1 cellular context compared by ENCODE assay signal in genomic region chr6:43021270-43022047, GRCh38.
TF ChIP-seq lines count a peak whose summit lies in the region.

A gene with protein sequence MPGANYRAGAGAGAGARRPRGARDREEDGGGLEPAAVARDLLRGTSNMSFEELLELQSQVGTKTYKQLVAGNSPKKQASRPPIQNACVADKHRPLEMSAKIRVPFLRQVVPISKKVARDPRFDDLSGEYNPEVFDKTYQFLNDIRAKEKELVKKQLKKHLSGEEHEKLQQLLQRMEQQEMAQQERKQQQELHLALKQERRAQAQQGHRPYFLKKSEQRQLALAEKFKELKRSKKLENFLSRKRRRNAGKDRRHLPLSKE (plus strand): TSS chr6:43021623. CDS start chr6:43021655, 32 bp downstream.

TF ChIP-seq in K562, 482 proteins besides CTCF, POLR2A, EP300 and RAD21 (continued from another document and continues in another):
- TF ChIP-seq BCLAF1 (IDR thresholded peaks at IDR 0.05; ENCODE audit: borderline replicate concordance in 1 of 2, control insufficient read depth in 1 of 2, low read depth in 2 of 2, low read length in 1 of 2) (no peak), CBX2 (IDR thresholded peaks at IDR 0.05; ENCODE audit: insufficient read depth, low read length, poor library complexity, severe bottlenecking) (no peak), POLR2B (IDR thresholded peaks at IDR 0.05; ENCODE audit: low read depth, partially characterized antibody) (peak; percentile 47), CCAR2 (IDR thresholded peaks at IDR 0.05; ENCODE audit: low read depth, low read length) (no peak), CCNT2 (IDR thresholded peaks at IDR 0.05; ENCODE audit: borderline replicate concordance, extremely low read depth, insufficient read length, low read depth, low read length) (peak; percentile 77), DPF2 (IDR thresholded peaks at IDR 0.05) (peak; percentile 16; the same call in 1 of the 2 replicates), MTA1 (IDR thresholded peaks at IDR 0.05; ENCODE audit: borderline replicate concordance) (0 out of 2 replicates have a peak, but pooled peaks have one; percentile 4), ZNF280B (CRISPR knock-in tag; IDR thresholded peaks at IDR 0.05) (0 out of 2 replicates have a peak, but pooled peaks have one; percentile 22), E2F3 (CRISPR knock-in tag; IDR thresholded peaks at IDR 0.05) (no peak), RFX7 (CRISPR knock-in tag; IDR thresholded peaks at IDR 0.05) (no peak), RBM22 (IDR thresholded peaks at IDR 0.05; ENCODE audit: low read depth, low read length, poor library complexity, severe bottlenecking) (no peak), RBFOX2 (IDR thresholded peaks at IDR 0.05; ENCODE audit: low read depth, low read length) (peak; percentile 92), ZNF12 (CRISPR knock-in tag; IDR thresholded peaks at IDR 0.05) (no peak), ZNF79 (CRISPR knock-in tag; IDR thresholded peaks at IDR 0.05; ENCODE audit: low read depth) (no peak), SMAD1 (IDR thresholded peaks at IDR 0.05; ENCODE audit: low read depth, low read length, partially characterized antibody) (peak; percentile 50), ZNF354B (CRISPR knock-in tag; IDR thresholded peaks at IDR 0.05) (no peak), RFX1 (IDR thresholded peaks at IDR 0.05) (no peak), RBM14 (IDR thresholded peaks at IDR 0.05; ENCODE audit: borderline replicate concordance, insufficient read depth, low read depth, low read length) (no peak), DNMT1 (IDR thresholded peaks at IDR 0.05) (no peak), RBM15 (IDR thresholded peaks at IDR 0.05; ENCODE audit: insufficient read depth, low read length) (no peak), FOXK1 (CRISPR knock-in tag; IDR thresholded peaks at IDR 0.05; ENCODE audit: borderline replicate concordance) (no peak), MEIS2 (IDR thresholded peaks at IDR 0.05; ENCODE audit: partially characterized antibody) (peak; percentile 62), ZNF124 (CRISPR knock-in tag; IDR thresholded peaks at IDR 0.05) (no peak), BHLHE40 (IDR thresholded peaks at IDR 0.05; ENCODE audit: low read length) (no peak), MBD2 (IDR thresholded peaks at IDR 0.05; ENCODE audit: borderline replicate concordance, low read depth) (peak; percentile 61), RHOXF2B (CRISPR knock-in tag; conservative IDR thresholded peaks at IDR 0.05) (peak; percentile 84; the same call in 1 of the 2 replicates), NRF1 (conservative IDR thresholded peaks at IDR 0.05 in 1 of 2, IDR thresholded peaks at IDR 0.05 in 1 of 2) (peak; percentile 56 to 68; a peak in 3 of 4 replicates), GATA2 (CRISPR knock-in tag; IDR thresholded peaks at IDR 0.05) (no peak), SAP30 (IDR thresholded peaks at IDR 0.05; ENCODE audit: borderline replicate concordance, insufficient read depth, low read depth, low read length, poor library complexity, severe bottlenecking) (peak; percentile 82), STAT5B (CRISPR knock-in tag; IDR thresholded peaks at IDR 0.05) (no peak), ZNF695 (CRISPR knock-in tag; IDR thresholded peaks at IDR 0.05) (no peak), POLR2H (tag; IDR thresholded peaks at IDR 0.05; ENCODE audit: low read depth) (peak; percentile 46; the same call in 1 of the 2 replicates), CHD2 (IDR thresholded peaks at IDR 0.05; ENCODE audit: low read depth, low read length) (no peak), RB1 (IDR thresholded peaks at IDR 0.05; ENCODE audit: low read depth) (peak; percentile 64; the same call in 1 of the 2 replicates), ZFP91 (CRISPR knock-in tag; IDR thresholded peaks at IDR 0.05) (no peak), SMAD3 (CRISPR knock-in tag; conservative IDR thresholded peaks at IDR 0.05) (no peak), MCM5 (IDR thresholded peaks at IDR 0.05; ENCODE audit: low read depth) (no peak), ZBED1 (IDR thresholded peaks at IDR 0.05) (peak; percentile 62; the same call in 1 of the 2 replicates), HMG20B (CRISPR knock-in tag; IDR thresholded peaks at IDR 0.05) (no peak), JUNB (CRISPR knock-in tag; conservative IDR thresholded peaks at IDR 0.05) (no peak), ZNF165 (CRISPR knock-in tag; IDR thresholded peaks at IDR 0.05; ENCODE audit: borderline replicate concordance) (no peak), SRSF1 (IDR thresholded peaks at IDR 0.05; ENCODE audit: low read depth, low read length) (no peak), DMBX1 (CRISPR knock-in tag; IDR thresholded peaks at IDR 0.05; ENCODE audit: borderline replicate concordance) (peak; percentile 58; the same call in 1 of the 2 replicates), NR2F6 (CRISPR knock-in tag; IDR thresholded peaks at IDR 0.05) (no peak), ZNF316 (IDR thresholded peaks at IDR 0.05) (no peak), ZKSCAN3 (CRISPR knock-in tag; IDR thresholded peaks at IDR 0.05) (no peak), KLF6 (CRISPR knock-in tag; IDR thresholded peaks at IDR 0.05; ENCODE audit: borderline replicate concordance) (no peak), WHSC1 (IDR thresholded peaks at IDR 0.05; ENCODE audit: low read length) (no peak)
- TF ChIP-seq, protein P1, sequence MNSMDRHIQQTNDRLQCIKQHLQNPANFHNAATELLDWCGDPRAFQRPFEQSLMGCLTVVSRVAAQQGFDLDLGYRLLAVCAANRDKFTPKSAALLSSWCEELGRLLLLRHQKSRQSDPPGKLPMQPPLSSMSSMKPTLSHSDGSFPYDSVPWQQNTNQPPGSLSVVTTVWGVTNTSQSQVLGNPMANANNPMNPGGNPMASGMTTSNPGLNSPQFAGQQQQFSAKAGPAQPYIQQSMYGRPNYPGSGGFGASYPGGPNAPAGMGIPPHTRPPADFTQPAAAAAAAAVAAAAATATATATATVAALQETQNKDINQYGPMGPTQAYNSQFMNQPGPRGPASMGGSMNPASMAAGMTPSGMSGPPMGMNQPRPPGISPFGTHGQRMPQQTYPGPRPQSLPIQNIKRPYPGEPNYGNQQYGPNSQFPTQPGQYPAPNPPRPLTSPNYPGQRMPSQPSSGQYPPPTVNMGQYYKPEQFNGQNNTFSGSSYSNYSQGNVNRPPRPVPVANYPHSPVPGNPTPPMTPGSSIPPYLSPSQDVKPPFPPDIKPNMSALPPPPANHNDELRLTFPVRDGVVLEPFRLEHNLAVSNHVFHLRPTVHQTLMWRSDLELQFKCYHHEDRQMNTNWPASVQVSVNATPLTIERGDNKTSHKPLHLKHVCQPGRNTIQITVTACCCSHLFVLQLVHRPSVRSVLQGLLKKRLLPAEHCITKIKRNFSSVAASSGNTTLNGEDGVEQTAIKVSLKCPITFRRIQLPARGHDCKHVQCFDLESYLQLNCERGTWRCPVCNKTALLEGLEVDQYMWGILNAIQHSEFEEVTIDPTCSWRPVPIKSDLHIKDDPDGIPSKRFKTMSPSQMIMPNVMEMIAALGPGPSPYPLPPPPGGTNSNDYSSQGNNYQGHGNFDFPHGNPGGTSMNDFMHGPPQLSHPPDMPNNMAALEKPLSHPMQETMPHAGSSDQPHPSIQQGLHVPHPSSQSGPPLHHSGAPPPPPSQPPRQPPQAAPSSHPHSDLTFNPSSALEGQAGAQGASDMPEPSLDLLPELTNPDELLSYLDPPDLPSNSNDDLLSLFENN (IDR thresholded peaks at IDR 0.05; ENCODE audit: low read depth in 2 of 2, low read length in 2 of 2), result 0 out of 4 replicates have a peak, but pooled peaks of 1 of the 2 experiments have one; percentile 51
- TF ChIP-seq, protein P2, sequence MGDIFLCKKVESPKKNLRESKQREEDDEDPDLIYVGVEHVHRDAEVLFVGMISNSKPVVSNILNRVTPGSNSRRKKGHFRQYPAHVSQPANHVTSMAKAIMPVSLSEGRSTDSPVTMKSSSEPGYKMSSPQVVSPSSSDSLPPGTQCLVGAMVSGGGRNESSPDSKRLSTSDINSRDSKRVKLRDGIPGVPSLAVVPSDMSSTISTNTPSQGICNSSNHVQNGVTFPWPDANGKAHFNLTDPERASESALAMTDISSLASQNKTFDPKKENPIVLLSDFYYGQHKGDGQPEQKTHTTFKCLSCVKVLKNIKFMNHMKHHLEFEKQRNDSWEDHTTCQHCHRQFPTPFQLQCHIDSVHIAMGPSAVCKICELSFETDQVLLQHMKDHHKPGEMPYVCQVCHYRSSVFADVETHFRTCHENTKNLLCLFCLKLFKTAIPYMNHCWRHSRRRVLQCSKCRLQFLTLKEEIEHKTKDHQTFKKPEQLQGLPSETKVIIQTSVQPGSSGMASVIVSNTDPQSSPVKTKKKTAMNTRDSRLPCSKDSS (IDR thresholded peaks at IDR 0.05; ENCODE audit: low read depth, partially characterized antibody), result no peak
- TF ChIP-seq, protein P3, sequence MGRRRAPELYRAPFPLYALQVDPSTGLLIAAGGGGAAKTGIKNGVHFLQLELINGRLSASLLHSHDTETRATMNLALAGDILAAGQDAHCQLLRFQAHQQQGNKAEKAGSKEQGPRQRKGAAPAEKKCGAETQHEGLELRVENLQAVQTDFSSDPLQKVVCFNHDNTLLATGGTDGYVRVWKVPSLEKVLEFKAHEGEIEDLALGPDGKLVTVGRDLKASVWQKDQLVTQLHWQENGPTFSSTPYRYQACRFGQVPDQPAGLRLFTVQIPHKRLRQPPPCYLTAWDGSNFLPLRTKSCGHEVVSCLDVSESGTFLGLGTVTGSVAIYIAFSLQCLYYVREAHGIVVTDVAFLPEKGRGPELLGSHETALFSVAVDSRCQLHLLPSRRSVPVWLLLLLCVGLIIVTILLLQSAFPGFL (CRISPR knock-in tag; IDR thresholded peaks at IDR 0.05), result no peak
- TF ChIP-seq, protein P4, sequence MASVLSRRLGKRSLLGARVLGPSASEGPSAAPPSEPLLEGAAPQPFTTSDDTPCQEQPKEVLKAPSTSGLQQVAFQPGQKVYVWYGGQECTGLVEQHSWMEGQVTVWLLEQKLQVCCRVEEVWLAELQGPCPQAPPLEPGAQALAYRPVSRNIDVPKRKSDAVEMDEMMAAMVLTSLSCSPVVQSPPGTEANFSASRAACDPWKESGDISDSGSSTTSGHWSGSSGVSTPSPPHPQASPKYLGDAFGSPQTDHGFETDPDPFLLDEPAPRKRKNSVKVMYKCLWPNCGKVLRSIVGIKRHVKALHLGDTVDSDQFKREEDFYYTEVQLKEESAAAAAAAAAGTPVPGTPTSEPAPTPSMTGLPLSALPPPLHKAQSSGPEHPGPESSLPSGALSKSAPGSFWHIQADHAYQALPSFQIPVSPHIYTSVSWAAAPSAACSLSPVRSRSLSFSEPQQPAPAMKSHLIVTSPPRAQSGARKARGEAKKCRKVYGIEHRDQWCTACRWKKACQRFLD (CRISPR knock-in tag; IDR thresholded peaks at IDR 0.05), result peak; percentile 93
- TF ChIP-seq, protein P5, sequence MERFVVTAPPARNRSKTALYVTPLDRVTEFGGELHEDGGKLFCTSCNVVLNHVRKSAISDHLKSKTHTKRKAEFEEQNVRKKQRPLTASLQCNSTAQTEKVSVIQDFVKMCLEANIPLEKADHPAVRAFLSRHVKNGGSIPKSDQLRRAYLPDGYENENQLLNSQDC (CRISPR knock-in tag; IDR thresholded peaks at IDR 0.05), result no peak
- TF ChIP-seq, protein P6, sequence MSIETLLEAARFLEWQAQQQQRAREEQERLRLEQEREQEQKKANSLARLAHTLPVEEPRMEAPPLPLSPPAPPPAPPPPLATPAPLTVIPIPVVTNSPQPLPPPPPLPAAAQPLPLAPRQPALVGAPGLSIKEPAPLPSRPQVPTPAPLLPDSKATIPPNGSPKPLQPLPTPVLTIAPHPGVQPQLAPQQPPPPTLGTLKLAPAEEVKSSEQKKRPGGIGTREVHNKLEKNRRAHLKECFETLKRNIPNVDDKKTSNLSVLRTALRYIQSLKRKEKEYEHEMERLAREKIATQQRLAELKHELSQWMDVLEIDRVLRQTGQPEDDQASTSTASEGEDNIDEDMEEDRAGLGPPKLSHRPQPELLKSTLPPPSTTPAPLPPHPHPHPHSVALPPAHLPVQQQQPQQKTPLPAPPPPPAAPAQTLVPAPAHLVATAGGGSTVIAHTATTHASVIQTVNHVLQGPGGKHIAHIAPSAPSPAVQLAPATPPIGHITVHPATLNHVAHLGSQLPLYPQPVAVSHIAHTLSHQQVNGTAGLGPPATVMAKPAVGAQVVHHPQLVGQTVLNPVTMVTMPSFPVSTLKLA (conservative IDR thresholded peaks at IDR 0.05), result peak; percentile 62 to 76
